In genomic region chr20:49380245-49380875, GRCh38 we compare ENCODE assay signal across 1 cellular context.
A peak's percentile ranks its signal among the peaks of the same experiment; 100 is the strongest.
TF ChIP-seq lines count a peak whose summit lies in the region.

No MANE protein-coding gene starts in this region.

TF ChIP-seq in H1, 55 proteins besides CTCF, POLR2A, EP300 and RAD21:
- TF ChIP-seq RFX5 (IDR thresholded peaks at IDR 0.05; ENCODE audit: borderline replicate concordance, low read depth, low read length) (no peak), RBBP5 (IDR thresholded peaks at IDR 0.05; ENCODE audit: borderline replicate concordance, low read depth, low read length) (peak; percentile 73; the same call in 1 of the 2 replicates), SP1 (IDR thresholded peaks at IDR 0.05; ENCODE audit: low read depth, low read length) (0 out of 2 replicates have a peak, but pooled peaks have one; percentile 10), ASH2L (IDR thresholded peaks at IDR 0.05; ENCODE audit: low read length) (peak; percentile 38)
